Comparison of ENCODE assay signal across 1 cellular context in the genomic region with DNA sequence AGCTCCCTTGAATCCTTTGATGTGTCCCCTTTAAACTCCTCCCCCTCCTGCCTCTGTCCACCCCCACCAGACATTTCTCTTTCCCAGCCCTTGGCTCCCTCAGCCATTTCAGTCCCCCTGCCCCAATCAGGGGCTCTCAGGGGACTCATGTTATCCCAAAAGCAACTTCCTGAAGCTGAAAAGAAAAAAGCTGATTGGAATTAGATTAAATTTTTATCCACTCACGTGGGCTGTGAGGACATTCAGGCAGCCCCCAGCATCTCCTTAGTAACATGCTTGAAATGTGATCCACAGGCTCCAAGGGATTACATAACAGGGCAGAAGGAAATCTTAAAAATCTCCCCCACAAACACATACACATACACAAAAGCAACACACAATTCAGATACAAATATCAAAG.
TF ChIP-seq lines count a peak whose summit lies in the region.

No MANE protein-coding gene starts in this region.

TF ChIP-seq in GM23338, 12 proteins besides CTCF, POLR2A, EP300 and RAD21 (continued from another document):
- TF ChIP-seq, protein P1, sequence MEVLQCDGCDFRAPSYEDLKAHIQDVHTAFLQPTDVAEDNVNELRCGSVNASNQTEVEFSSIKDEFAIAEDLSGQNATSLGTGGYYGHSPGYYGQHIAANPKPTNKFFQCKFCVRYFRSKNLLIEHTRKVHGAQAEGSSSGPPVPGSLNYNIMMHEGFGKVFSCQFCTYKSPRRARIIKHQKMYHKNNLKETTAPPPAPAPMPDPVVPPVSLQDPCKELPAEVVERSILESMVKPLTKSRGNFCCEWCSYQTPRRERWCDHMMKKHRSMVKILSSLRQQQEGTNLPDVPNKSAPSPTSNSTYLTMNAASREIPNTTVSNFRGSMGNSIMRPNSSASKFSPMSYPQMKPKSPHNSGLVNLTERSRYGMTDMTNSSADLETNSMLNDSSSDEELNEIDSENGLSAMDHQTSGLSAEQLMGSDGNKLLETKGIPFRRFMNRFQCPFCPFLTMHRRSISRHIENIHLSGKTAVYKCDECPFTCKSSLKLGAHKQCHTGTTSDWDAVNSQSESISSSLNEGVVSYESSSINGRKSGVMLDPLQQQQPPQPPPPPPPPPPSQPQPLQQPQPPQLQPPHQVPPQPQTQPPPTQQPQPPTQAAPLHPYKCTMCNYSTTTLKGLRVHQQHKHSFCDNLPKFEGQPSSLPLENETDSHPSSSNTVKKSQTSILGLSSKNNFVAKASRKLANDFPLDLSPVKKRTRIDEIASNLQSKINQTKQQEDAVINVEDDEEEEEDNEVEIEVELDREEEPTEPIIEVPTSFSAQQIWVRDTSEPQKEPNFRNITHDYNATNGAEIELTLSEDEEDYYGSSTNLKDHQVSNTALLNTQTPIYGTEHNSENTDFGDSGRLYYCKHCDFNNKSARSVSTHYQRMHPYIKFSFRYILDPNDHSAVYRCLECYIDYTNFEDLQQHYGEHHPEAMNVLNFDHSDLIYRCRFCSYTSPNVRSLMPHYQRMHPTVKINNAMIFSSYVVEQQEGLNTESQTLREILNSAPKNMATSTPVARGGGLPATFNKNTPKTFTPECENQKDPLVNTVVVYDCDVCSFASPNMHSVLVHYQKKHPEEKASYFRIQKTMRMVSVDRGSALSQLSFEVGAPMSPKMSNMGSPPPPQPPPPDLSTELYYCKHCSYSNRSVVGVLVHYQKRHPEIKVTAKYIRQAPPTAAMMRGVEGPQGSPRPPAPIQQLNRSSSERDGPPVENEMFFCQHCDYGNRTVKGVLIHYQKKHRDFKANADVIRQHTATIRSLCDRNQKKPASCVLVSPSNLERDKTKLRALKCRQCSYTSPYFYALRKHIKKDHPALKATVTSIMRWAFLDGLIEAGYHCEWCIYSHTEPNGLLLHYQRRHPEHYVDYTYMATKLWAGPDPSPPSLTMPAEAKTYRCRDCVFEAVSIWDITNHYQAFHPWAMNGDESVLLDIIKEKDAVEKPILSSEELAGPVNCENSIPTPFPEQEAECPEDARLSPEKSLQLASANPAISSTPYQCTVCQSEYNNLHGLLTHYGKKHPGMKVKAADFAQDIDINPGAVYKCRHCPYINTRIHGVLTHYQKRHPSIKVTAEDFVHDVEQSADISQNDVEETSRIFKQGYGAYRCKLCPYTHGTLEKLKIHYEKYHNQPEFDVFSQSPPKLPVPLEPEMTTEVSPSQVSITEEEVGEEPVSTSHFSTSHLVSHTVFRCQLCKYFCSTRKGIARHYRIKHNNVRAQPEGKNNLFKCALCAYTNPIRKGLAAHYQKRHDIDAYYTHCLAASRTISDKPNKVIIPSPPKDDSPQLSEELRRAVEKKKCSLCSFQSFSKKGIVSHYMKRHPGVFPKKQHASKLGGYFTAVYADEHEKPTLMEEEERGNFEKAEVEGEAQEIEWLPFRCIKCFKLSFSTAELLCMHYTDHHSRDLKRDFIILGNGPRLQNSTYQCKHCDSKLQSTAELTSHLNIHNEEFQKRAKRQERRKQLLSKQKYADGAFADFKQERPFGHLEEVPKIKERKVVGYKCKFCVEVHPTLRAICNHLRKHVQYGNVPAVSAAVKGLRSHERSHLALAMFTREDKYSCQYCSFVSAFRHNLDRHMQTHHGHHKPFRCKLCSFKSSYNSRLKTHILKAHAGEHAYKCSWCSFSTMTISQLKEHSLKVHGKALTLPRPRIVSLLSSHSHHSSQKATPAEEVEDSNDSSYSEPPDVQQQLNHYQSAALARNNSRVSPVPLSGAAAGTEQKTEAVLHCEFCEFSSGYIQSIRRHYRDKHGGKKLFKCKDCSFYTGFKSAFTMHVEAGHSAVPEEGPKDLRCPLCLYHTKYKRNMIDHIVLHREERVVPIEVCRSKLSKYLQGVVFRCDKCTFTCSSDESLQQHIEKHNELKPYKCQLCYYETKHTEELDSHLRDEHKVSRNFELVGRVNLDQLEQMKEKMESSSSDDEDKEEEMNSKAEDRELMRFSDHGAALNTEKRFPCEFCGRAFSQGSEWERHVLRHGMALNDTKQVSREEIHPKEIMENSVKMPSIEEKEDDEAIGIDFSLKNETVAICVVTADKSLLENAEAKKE (CRISPR knock-in tag; IDR thresholded peaks at IDR 0.05), result no peak
- TF ChIP-seq EZH2 (IDR thresholded peaks at IDR 0.05; ENCODE audit: low read depth, unreplicated experiment) (no peak), ZNF114 (CRISPR knock-in tag; IDR thresholded peaks at IDR 0.05) (no peak), CREB1 (CRISPR knock-in tag; IDR thresholded peaks at IDR 0.05; ENCODE audit: low read depth) (no peak), STAT1 (IDR thresholded peaks at IDR 0.05; ENCODE audit: unreplicated experiment) (no peak), NANOG (IDR thresholded peaks at IDR 0.05; ENCODE audit: borderline replicate concordance) (no peak)
- TF ChIP-seq, protein P2, sequence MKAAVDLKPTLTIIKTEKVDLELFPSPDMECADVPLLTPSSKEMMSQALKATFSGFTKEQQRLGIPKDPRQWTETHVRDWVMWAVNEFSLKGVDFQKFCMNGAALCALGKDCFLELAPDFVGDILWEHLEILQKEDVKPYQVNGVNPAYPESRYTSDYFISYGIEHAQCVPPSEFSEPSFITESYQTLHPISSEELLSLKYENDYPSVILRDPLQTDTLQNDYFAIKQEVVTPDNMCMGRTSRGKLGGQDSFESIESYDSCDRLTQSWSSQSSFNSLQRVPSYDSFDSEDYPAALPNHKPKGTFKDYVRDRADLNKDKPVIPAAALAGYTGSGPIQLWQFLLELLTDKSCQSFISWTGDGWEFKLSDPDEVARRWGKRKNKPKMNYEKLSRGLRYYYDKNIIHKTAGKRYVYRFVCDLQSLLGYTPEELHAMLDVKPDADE (IDR thresholded peaks at IDR 0.05), result no peak
